Comparison of ENCODE assay signal across 8 cellular contexts in the genomic region with DNA sequence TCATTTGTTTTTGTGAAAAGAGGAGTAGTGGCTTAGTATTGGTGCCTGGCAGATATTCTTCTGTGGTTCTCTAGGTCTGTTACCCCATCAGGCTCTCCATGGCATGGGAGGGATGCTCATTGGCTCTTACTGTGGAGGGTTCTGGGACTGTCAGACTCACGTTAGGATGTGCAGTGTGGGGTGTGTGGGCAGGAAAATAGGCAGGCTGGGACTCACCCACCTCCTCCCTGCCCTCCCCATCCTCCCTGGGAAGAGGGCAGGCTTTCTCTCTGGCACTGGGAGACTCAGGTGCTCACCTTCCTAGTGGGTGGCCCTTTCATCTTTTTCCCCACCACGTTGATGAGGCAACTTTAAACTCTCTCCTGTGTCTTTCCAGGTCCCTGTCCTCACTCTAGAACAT. TPM values are rescaled to one million over a fixed set of nuclear protein-coding genes. Genes with fewer than 3 reads are reported as not detected.
"Had no signal": no experiment of that assay in that cellular context is flagged by ENCODE, and none has a peak within 500 bp of the region (broad histone marks: within the 10 kb centered on the region; RNA-seq: fewer than 3 reads in every experiment).

No MANE protein-coding gene starts in this region.

- H3K4me3 ChIP-seq: GM23248, HAP-1, K562 had no signal

- H3K27ac ChIP-seq: GM23248 had no signal

- ATAC-seq: HCT116, K562 had no signal

- DNase-seq: GOT3, H7, IMR-90 had no signal

- H3K4me1 ChIP-seq: HAP-1 had no signal

- H3K9me3 ChIP-seq: HAP-1 had no signal

- H3K36me3 ChIP-seq: HAP-1 had no signal

RNA-seq across cellular contexts. Expression of a gene that starts 44.2 kb away (rescaled TPM):
- total RNA-seq: HT-29, IMR-90, K562 had no signal
